ENCODE assay signal across 11 cellular contexts in the genomic region with DNA sequence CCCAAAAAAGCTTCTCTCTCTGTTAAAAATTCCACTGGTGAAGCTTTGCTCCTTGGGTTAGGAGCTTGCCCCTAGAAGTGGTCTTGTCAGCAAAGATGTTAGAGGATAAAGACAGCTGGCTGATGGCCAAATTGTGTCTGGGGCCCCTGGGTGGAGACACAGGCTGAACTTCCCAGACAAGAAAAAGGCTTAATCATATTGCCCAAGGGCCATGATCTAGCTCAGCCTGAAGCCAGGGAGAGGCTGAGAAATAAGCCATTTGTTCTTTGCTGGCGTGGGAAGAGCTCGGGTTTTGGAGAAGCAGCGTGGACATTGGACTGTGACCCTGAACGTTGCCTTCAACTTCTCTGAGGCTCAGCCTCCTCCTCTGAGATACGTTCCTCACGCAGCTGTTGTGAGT.
DNase-seq lines count a peak whose midpoint lies in the region; ATAC-seq and TF ChIP-seq lines count a peak whose summit lies in the region.
"Had no signal": no experiment of that assay in that cellular context is flagged by ENCODE, and none has a peak within 500 bp of the region (broad histone marks: within the 10 kb centered on the region; RNA-seq: fewer than 3 reads in every experiment).

No MANE protein-coding gene starts in this region.

- peaks cover 55% of the 10 kb centered on the region for H3K4me1 Mint-ChIP-seq in Calu3 (ENCODE audit: low read depth, unreplicated experiment)

- CTCF ChIA-PET in Calu3 (lab: Charles Lee) (interaction anchor here (1.0 to 1.2 kb wide), 2 partner anchors 149 to 195 kb away, joined by 3 read pairs; no protein-coding TSS in a partner anchor), RWPE1 (lab: Yijun Ruan, JAX) (interaction anchor here (0.6 to 1.0 kb wide), 5 partner anchors 96 to 270 kb away, joined by 3 to 8 read pairs (median 3); no protein-coding TSS in a partner anchor)

- DNase-seq in Calu3: no peak
- peak; percentile 80 for DNase-seq in RWPE1 (ENCODE audit: low spot score)
- peak; percentile 62 for DNase-seq in fibroblast of mammary gland (ENCODE audit: low read depth)
- DNase-seq in osteoblast (ENCODE audit: insufficient read length, low spot score, missing footprints): peak; percentile 95
- DNase-seq in sciatic nerve (ENCODE audit: low spot score): no peak
- no peak for DNase-seq in OCI-M2 (lab: John Stamatoyannopoulos, UW; ENCODE audit: unreplicated experiment)
- DNase-seq in WERI-Rb-1: no peak
- DNase-seq in stimulated activated CD4-positive, alpha-beta T cell treated with anti-CD3 and anti-CD28 coated beads, Interleukin-4, amount 100 ng/mL, for 24 hours: no peak
- DNase-seq: CD4-positive, alpha-beta T cell; dermis blood vessel endothelial cell had no signal

- POLR2A ChIA-PET in RWPE1 (lab: Yijun Ruan, JAX; ENCODE audit: low non-redundant PET): interaction anchor here (0.6 to 1.1 kb wide), 6 partner anchors 11 to 153 kb away, joined by 3 to 6 read pairs (median 4); partner anchors contain the start of gene ZFP36L2

- no peak overlapping the region for H2AFZ ChIP-seq in osteoblast (ENCODE audit: low read length)

- no peak for ATAC-seq in sciatic nerve
- ATAC-seq: natural killer cell treated with Interleukin-12 subunit alpha and Interleukin-12 subunit beta and Interleukin-15 and Interleukin-18, amount 100 ng/mL, for 72 hours had no signal

- intact Hi-C loops in Calu3 (cut with micrococcal nuclease; ENCODE audit: unreplicated experiment) (no loop called here), sciatic nerve (cut with DNase I) (no loop called here)

- H4K20me1 ChIP-seq in osteoblast (ENCODE audit: insufficient read depth, low read length): no peaks in the 10 kb centered on the region

- no peaks in the 10 kb centered on the region for H3K27me3 ChIP-seq in osteoblast (ENCODE audit: insufficient read depth, low read length)
- H3K27me3 ChIP-seq in WERI-Rb-1 (ENCODE audit: insufficient read depth, low read depth, severe bottlenecking): no peaks in the 10 kb centered on the region

- TF ChIP-seq CTCF in Calu3 (IDR thresholded peaks at IDR 0.05; ENCODE audit: unreplicated experiment): no peak
- TF ChIP-seq CTCF in RWPE1 (conservative IDR thresholded peaks at IDR 0.05; ENCODE audit: low read depth): no peak
- TF ChIP-seq CTCF in fibroblast of mammary gland (conservative IDR thresholded peaks at IDR 0.05; ENCODE audit: control insufficient read depth, insufficient read depth, low read depth, low read length): no peak
- no peak for TF ChIP-seq CTCF in osteoblast (IDR thresholded peaks at IDR 0.05; ENCODE audit: extremely low read depth, low read depth, low read length)
- TF ChIP-seq CTCF in WERI-Rb-1 (IDR thresholded peaks at IDR 0.05; ENCODE audit: low read depth, low read length): no peak

- no peaks in the 10 kb centered on the region for H3K79me2 ChIP-seq in osteoblast (ENCODE audit: insufficient read depth, low read length)

- H3K9me3 Mint-ChIP-seq in Calu3 (ENCODE audit: low read depth, unreplicated experiment): no peaks in the 10 kb centered on the region
- H3K9me3 Mint-ChIP-seq: CD4-positive, alpha-beta T cell; natural killer cell treated with Interleukin-12 subunit alpha and Interleukin-12 subunit beta and Interleukin-15 and Interleukin-18, amount 100 ng/mL, for 72 hours had no signal

- H3K4me1 ChIP-seq in osteoblast (ENCODE audit: insufficient read depth, low read length): peaks cover 52% of the 10 kb centered on the region

- H3K36me3 Mint-ChIP-seq in Calu3 (ENCODE audit: insufficient read depth, unreplicated experiment): peaks cover 6% of the 10 kb centered on the region
- H3K36me3 Mint-ChIP-seq: natural killer cell treated with Interleukin-12 subunit alpha and Interleukin-12 subunit beta and Interleukin-15 and Interleukin-18, amount 100 ng/mL, for 72 hours had no signal

- no peaks in the 10 kb centered on the region for H3K27me3 Mint-ChIP-seq in Calu3 (ENCODE audit: unreplicated experiment)
- H3K27me3 Mint-ChIP-seq: CD4-positive, alpha-beta T cell; natural killer cell treated with Interleukin-12 subunit alpha and Interleukin-12 subunit beta and Interleukin-15 and Interleukin-18, amount 100 ng/mL, for 72 hours had no signal

- BruUV-seq in Calu3 (replicated peaks; lab: Mats Ljungman, UMichigan): no TSS peak

- H3K27ac ChIP-seq in RWPE1 (peak overlapping the region; percentile 100), osteoblast (ENCODE audit: low read depth, low read length) (peak overlapping the region; percentile 6), WERI-Rb-1 (no peak overlapping the region)

- H3K4me3 Mint-ChIP-seq in Calu3 (ENCODE audit: low read depth, unreplicated experiment): no peak overlapping the region
- H3K4me3 Mint-ChIP-seq: CD4-positive, alpha-beta T cell; natural killer cell treated with Interleukin-12 subunit alpha and Interleukin-12 subunit beta and Interleukin-15 and Interleukin-18, amount 100 ng/mL, for 72 hours had no signal

- H3K27ac Mint-ChIP-seq in Calu3 (ENCODE audit: unreplicated experiment): peak overlapping the region; percentile 22
- H3K27ac Mint-ChIP-seq: CD4-positive, alpha-beta T cell; natural killer cell treated with Interleukin-12 subunit alpha and Interleukin-12 subunit beta and Interleukin-15 and Interleukin-18, amount 100 ng/mL, for 72 hours had no signal

- H3K9me3 ChIP-seq in osteoblast (ENCODE audit: low read depth, low read length) (no peaks in the 10 kb centered on the region), WERI-Rb-1 (ENCODE audit: severe bottlenecking) (no peaks in the 10 kb centered on the region)

- no peak overlapping the region for H3K4me3 ChIP-seq in fibroblast of mammary gland (ENCODE audit: control insufficient read depth, low read depth, low read length)
- H3K4me3 ChIP-seq in osteoblast (ENCODE audit: insufficient read depth, low read length): no peak overlapping the region
- H3K4me3 ChIP-seq in WERI-Rb-1 (ENCODE audit: low read depth, low read length): no peak overlapping the region

- no peaks in the 10 kb centered on the region for H3K36me3 ChIP-seq in osteoblast (ENCODE audit: insufficient read depth, low read length)
- no peaks in the 10 kb centered on the region for H3K36me3 ChIP-seq in WERI-Rb-1

- no peak overlapping the region for H3K4me2 ChIP-seq in osteoblast (ENCODE audit: insufficient read depth, low read length)

Comparison
In these comparisons a context has a peak if more than half of its experiments do, and no peak if none do; other contexts are left out.
1. DNase-seq: peak in RWPE1 (single experiment), fibroblast of mammary gland (single experiment) and osteoblast (single experiment); none in Calu3 (single experiment), sciatic nerve (single experiment), OCI-M2 (single experiment), WERI-Rb-1 (single experiment) and stimulated activated CD4-positive, alpha-beta T cell treated with anti-CD3 and anti-CD28 coated beads, Interleukin-4, amount 100 ng/mL, for 24 hours (single experiment).